Comparison of ENCODE assay signal across 9 cellular contexts in the genomic region with DNA sequence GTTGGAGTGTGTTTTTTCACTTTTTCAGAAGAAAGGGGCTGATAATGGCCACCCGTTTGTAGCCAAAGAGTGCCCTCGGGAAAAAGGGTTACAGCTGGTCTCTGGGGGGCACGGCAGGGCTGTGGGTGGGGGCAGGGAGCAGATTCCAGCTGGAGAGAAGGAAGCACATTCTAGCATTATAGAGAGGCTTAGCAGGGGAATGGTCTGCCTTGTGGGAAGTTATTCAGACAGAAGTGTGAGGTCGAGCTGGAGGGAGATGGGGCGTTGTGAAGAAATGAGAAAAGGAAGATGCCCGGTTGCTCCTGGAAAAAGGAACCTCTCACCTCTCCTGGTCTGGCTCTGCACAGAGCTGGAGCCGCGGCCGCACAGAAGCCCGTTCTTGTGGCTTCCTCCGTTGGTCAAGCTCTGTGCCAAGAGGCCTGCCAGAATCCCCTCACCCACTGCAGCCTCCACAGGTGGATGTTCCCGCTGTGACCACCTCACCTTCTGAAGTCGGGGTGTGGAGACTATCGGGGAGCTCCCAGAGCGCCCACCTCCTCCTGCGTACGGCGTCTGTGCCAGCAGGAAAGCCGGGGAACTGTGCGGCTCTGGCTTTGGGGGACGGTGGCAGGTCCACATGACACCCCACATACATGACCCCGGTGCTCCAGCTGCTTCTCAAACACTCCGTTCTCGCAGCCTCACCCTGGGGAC. TPM values are rescaled to one million over a fixed set of nuclear protein-coding genes. Genes with fewer than 3 reads are reported as not detected.
A peak's percentile ranks its signal among the peaks of the same experiment; 100 is the strongest.
DNase-seq lines count a peak whose midpoint lies in the region; ATAC-seq and TF ChIP-seq lines count a peak whose summit lies in the region.
"Had no signal": no experiment of that assay in that cellular context is flagged by ENCODE, and none has a peak within 500 bp of the region (broad histone marks: within the 10 kb centered on the region; RNA-seq: fewer than 3 reads in every experiment).

No MANE protein-coding gene starts in this region.

- WGBS in esophagus squamous epithelium, 2 donors: 55 to 59% methylated on average over 17 to 24 of the region's 24 CpGs

- H3K27me3 ChIP-seq in BJ (ENCODE audit: control insufficient read depth, insufficient read depth, low read length) (no peaks in the 10 kb centered on the region), Panc1 (ENCODE audit: control insufficient read depth, insufficient read depth, low read length) (no peaks in the 10 kb centered on the region), esophagus squamous epithelium (no peaks in the 10 kb centered on the region)

- peaks cover 48% of the 10 kb centered on the region for H3K4me1 Mint-ChIP-seq in osteocyte (ENCODE audit: unreplicated experiment)
- peaks cover 12% of the 10 kb centered on the region for H3K4me1 Mint-ChIP-seq in activated CD8-positive, alpha-beta T cell treated with anti-CD3 and anti-CD28 coated beads, Interleukin-2, amount 10 ng/mL, durations not matched to agents 7 days and 5 days (ENCODE audit: low read depth)

- POLR2A ChIA-PET in BJ (lab: Charles Lee): no interaction called here
- POLR2A ChIA-PET in Panc1 (lab: Charles Lee): no interaction called here
- POLR2A ChIA-PET in activated CD8-positive, alpha-beta T cell treated with anti-CD3 and anti-CD28 coated beads, Interleukin-2, amount 10 ng/mL, durations not matched to agents 7 days and 5 days (lab: Charles Lee): no interaction called here

- intact Hi-C loops in Panc1 (cut with micrococcal nuclease; ENCODE audit: unreplicated experiment): no loop called here
- intact Hi-C loops in esophagus squamous epithelium (cut with DNase I): no loop called here

- CTCF ChIA-PET in BJ (lab: Yijun Ruan, JAX) (interaction anchor here (0.7 to 2.7 kb wide), 4 partner anchors 9 to 54 kb away, joined by 3 to 8 read pairs (median 4); no protein-coding TSS in a partner anchor), Panc1 (lab: Charles Lee) (no interaction called here)
- CTCF ChIA-PET in activated CD8-positive, alpha-beta T cell treated with anti-CD3 and anti-CD28 coated beads, Interleukin-2, amount 10 ng/mL, durations not matched to agents 7 days and 5 days (lab: Charles Lee): no interaction called here

- H3K27ac ChIP-seq in Panc1 (ENCODE audit: low read length) (peak overlapping the region; percentile 86), esophagus squamous epithelium (peak overlapping the region; percentile 89 to 99 (median 98))

- peak overlapping the region; percentile 27 for H3K4me3 ChIP-seq in BJ (ENCODE audit: low read depth, low read length)
- peak overlapping the region in 1 of 2 experiments; percentile 12; a peak in 2 of 4 replicates for H3K4me3 ChIP-seq in Panc1 (ENCODE audit: low read depth in 2 of 2, low read length in 2 of 2)
- H3K4me3 ChIP-seq in esophagus squamous epithelium: peak overlapping the region; percentile 41 to 65 (median 56)

- no peak for TF ChIP-seq POLR2A in esophagus squamous epithelium (IDR thresholded peaks at IDR 0.05)

- TF ChIP-seq CTCF in BJ (IDR thresholded peaks at IDR 0.05; ENCODE audit: insufficient read depth, low read depth, low read length) (no peak), Panc1 (IDR thresholded peaks at IDR 0.05) (no peak), esophagus squamous epithelium (IDR thresholded peaks at IDR 0.05) (no peak), osteocyte (IDR thresholded peaks at IDR 0.05) (no peak)

- ATAC-seq in Panc1: no peak
- ATAC-seq in GM21619 (IDR thresholded peaks at IDR 0.05; ENCODE audit: unreplicated experiment): no peak
- no peak for ATAC-seq in activated CD8-positive, alpha-beta T cell treated with anti-CD3 and anti-CD28 coated beads, Interleukin-2, amount 10 ng/mL, durations not matched to agents 7 days and 5 days

- H3K9me3 Mint-ChIP-seq in osteocyte (ENCODE audit: unreplicated experiment): no peaks in the 10 kb centered on the region
- no peaks in the 10 kb centered on the region for H3K9me3 Mint-ChIP-seq in activated CD8-positive, alpha-beta T cell treated with anti-CD3 and anti-CD28 coated beads, Interleukin-2, amount 10 ng/mL, durations not matched to agents 7 days and 5 days (ENCODE audit: insufficient read depth)

- peak overlapping the region; percentile 63 for H3K4me3 Mint-ChIP-seq in osteocyte (ENCODE audit: unreplicated experiment)
- H3K4me3 Mint-ChIP-seq in activated CD8-positive, alpha-beta T cell treated with anti-CD3 and anti-CD28 coated beads, Interleukin-2, amount 10 ng/mL, durations not matched to agents 7 days and 5 days: no peak overlapping the region

- DNase-seq in BJ (ENCODE audit: low read depth) (no peak), Panc1 (ENCODE audit: low read depth, low spot score) (no peak), esophagus squamous epithelium (lab: John Stamatoyannopoulos, UW) (no peak), osteocyte (ENCODE audit: extremely low spot score, unreplicated experiment) (no peak), dedifferentiated amniotic fluid mesenchymal stem cell (ENCODE audit: extremely low spot score) (no peak)
- DNase-seq in activated T-cell treated with anti-CD3 and anti-CD28 coated beads, Interleukin-2, amount 50 U/mL, for 1 hour: no peak
- no peak for DNase-seq in activated CD8-positive, alpha-beta T cell treated with anti-CD3 and anti-CD28 coated beads, Interleukin-2, amount 10 ng/mL, durations not matched to agents 7 days and 5 days
- DNase-seq: activated T-cell treated with anti-CD3 and anti-CD28 coated beads, Interleukin-2, amount 50 U/mL, for 48 hours had no signal

- peaks cover 20% of the 10 kb centered on the region for H3K4me1 ChIP-seq in Panc1 (ENCODE audit: control insufficient read depth, insufficient read depth, low read length)
- peaks cover 26 to 84% (median 59%) of the 10 kb centered on the region in 3 donors for H3K4me1 ChIP-seq in esophagus squamous epithelium

- no peaks in the 10 kb centered on the region for H3K36me3 Mint-ChIP-seq in osteocyte (ENCODE audit: unreplicated experiment)
- H3K36me3 Mint-ChIP-seq in activated CD8-positive, alpha-beta T cell treated with anti-CD3 and anti-CD28 coated beads, Interleukin-2, amount 10 ng/mL, durations not matched to agents 7 days and 5 days (ENCODE audit: low read depth): no peaks in the 10 kb centered on the region

- H3K27me3 Mint-ChIP-seq in osteocyte (ENCODE audit: unreplicated experiment): no peaks in the 10 kb centered on the region
- peaks cover 3% of the 10 kb centered on the region for H3K27me3 Mint-ChIP-seq in activated CD8-positive, alpha-beta T cell treated with anti-CD3 and anti-CD28 coated beads, Interleukin-2, amount 10 ng/mL, durations not matched to agents 7 days and 5 days (ENCODE audit: low read depth)

- H3K36me3 ChIP-seq in BJ (ENCODE audit: control insufficient read depth, insufficient read depth, low read length) (no peaks in the 10 kb centered on the region), Panc1 (ENCODE audit: control insufficient read depth, insufficient read depth, low read length) (no peaks in the 10 kb centered on the region), esophagus squamous epithelium (peaks cover 0 to 13% (median 0%) of the 10 kb centered on the region in 3 donors)

- in situ Hi-C loops in Panc1 (cut with HindIII; ENCODE audit: low pct_unique_long_range_greater_than_20kb, low sequenced_read_pairs): no loop called here

- peak overlapping the region; percentile 93 for H3K27ac Mint-ChIP-seq in osteocyte (ENCODE audit: unreplicated experiment)
- no peak overlapping the region for H3K27ac Mint-ChIP-seq in activated CD8-positive, alpha-beta T cell treated with anti-CD3 and anti-CD28 coated beads, Interleukin-2, amount 10 ng/mL, durations not matched to agents 7 days and 5 days

- BruUV-seq in Panc1 (replicated peaks; lab: Mats Ljungman, UMichigan): no TSS peak

- no peaks in the 10 kb centered on the region for H3K9me3 ChIP-seq in Panc1 (ENCODE audit: control insufficient read depth, insufficient read depth, low read depth, low read length)
- no peaks in the 10 kb centered on the region for H3K9me3 ChIP-seq in esophagus squamous epithelium

RNA-seq across cellular contexts. Expression of gene HGFAC, which starts 52.4 kb away (rescaled TPM):
- polyA plus RNA-seq in BJ (2011; rRNA removed): not detected in 2 replicates
- not detected in 2 replicates for polyA minus RNA-seq in BJ (2011; rRNA and poly(A)+ RNA removed)
- total RNA-seq in Panc1 (2021; ENCODE audit: unreplicated experiment) (0.59 TPM), esophagus squamous epithelium (under 1 TPM in 1 of 4 donors, not detected in 3; 0.38 TPM), osteocyte (0.50 and 0.54 TPM in 2 replicates)
- 0.55 TPM for polyA plus RNA-seq in Panc1 (2012; ENCODE audit: insufficient read length)
- not detected for total RNA-seq in activated CD8-positive, alpha-beta T cell treated with anti-CD3 and anti-CD28 coated beads, Interleukin-2, amount 10 ng/mL, durations not matched to agents 7 days and 5 days
